ENCODE assay signal across 8 cellular contexts in genomic region chr20:52104546-52105044, GRCh38.
DNase-seq lines count a peak whose midpoint lies in the region; ATAC-seq, FAIRE-seq and TF ChIP-seq lines count a peak whose summit lies in the region.

No MANE protein-coding gene starts in this region.

- H3K79me2 ChIP-seq in keratinocyte (ENCODE audit: control insufficient read depth, insufficient read depth, low read length) = peaks cover 37% of the 10 kb centered on the region

- peaks cover 37% of the 10 kb centered on the region for H3K27me3 Mint-ChIP-seq in activated CD4-positive, alpha-beta T cell treated with anti-CD3 and anti-CD28 coated beads for 36 hours

- H4K20me1 ChIP-seq in keratinocyte (ENCODE audit: control insufficient read depth, extremely low read depth, insufficient read depth, low read length) = no peaks in the 10 kb centered on the region

- H2AFZ ChIP-seq in keratinocyte (ENCODE audit: control insufficient read depth, low read length) = peak overlapping the region; percentile 39

- H3K4me1 Mint-ChIP-seq in activated CD4-positive, alpha-beta T cell treated with anti-CD3 and anti-CD28 coated beads for 36 hours = peaks cover 18% of the 10 kb centered on the region

- 1 to 4% methylated on average over 17 to 34 of the region's 38 CpGs for WGBS in testis, 2 donors

- H3K4me1 ChIP-seq in keratinocyte (ENCODE audit: control insufficient read depth, extremely low read depth, insufficient read depth, low read length) (peaks cover 4% of the 10 kb centered on the region), testis (peaks cover 11% of the 10 kb centered on the region)

- peaks cover 0 to 3% of the 10 kb centered on the region in 2 experiments for H3K36me3 ChIP-seq in keratinocyte (ENCODE audit: control insufficient read depth in 2 of 2, extremely low read depth in 1 of 2, insufficient read depth in 2 of 2, low read length in 2 of 2)
- H3K36me3 ChIP-seq in testis (ENCODE audit: low read depth, missing control alignments) = no peaks in the 10 kb centered on the region

- dilution Hi-C loops in keratinocyte (cut with MboI; ENCODE audit: extremely low pct_ligation_motif_present, low sequenced_read_pairs) = no loop called here

- peak overlapping the region; percentile 89 for H3K4me2 ChIP-seq in keratinocyte (ENCODE audit: control insufficient read depth, extremely low read depth, insufficient read depth, low read depth, low read length)

- H3K36me3 Mint-ChIP-seq in activated CD4-positive, alpha-beta T cell treated with anti-CD3 and anti-CD28 coated beads for 36 hours (ENCODE audit: low read depth) = peaks cover 2% of the 10 kb centered on the region

- H3K9me3 ChIP-seq in keratinocyte (ENCODE audit: control insufficient read depth, low read depth, low read length) (no peaks in the 10 kb centered on the region), testis (no peaks in the 10 kb centered on the region)

- no peak for DNase-seq in activated CD4-positive, alpha-beta T cell treated with anti-CD3 and anti-CD28 coated beads for 36 hours
- DNase-seq in activated CD4-positive, alpha-beta T cell treated with anti-CD3 and anti-CD28 coated beads, Interleukin-2, amount 50 U/mL, for 4 hours = no peak
- peak; percentile 55 for DNase-seq in astrocyte of the hippocampus (ENCODE audit: low read depth, low spot score)
- no peak for DNase-seq in keratinocyte (ENCODE audit: low read depth, low spot score)
- no peak for DNase-seq in testis
- DNase-seq in NK-92 (lab: John Stamatoyannopoulos, UW; ENCODE audit: unreplicated experiment) = no peak
- DNase-seq in activated CD4-positive, CD25-positive, alpha-beta regulatory T cell treated with anti-CD3 and anti-CD28 coated beads, Interleukin-2, amount 50 U/mL, for 72 hours = no peak

- ATAC-seq in activated CD4-positive, alpha-beta T cell treated with anti-CD3 and anti-CD28 coated beads for 36 hours = no peak
- no peak for ATAC-seq in HG03159 (IDR thresholded peaks at IDR 0.05; ENCODE audit: unreplicated experiment)

- H3K4me3 ChIP-seq in keratinocyte (ENCODE audit: control insufficient read depth in 2 of 3, extremely low read depth in 1 of 3, insufficient read depth in 2 of 3, low read depth in 1 of 3, low read length in 3 of 3) (peak overlapping the region; percentile 61 to 77 (median 77)), testis (peak overlapping the region; percentile 26 to 46)

- TF ChIP-seq CTCF in keratinocyte (optimal IDR thresholded peaks at IDR 0.05 in 1 of 3, IDR thresholded peaks at IDR 0.05 in 1 of 3, conservative IDR thresholded peaks at IDR 0.05 in 1 of 3; ENCODE audit: extremely low read depth in 1 of 3, insufficient read depth in 2 of 3, low read length in 3 of 3) = no peak
- TF ChIP-seq CTCF in testis (IDR thresholded peaks at IDR 0.05) = no peak

- H3K9me1 ChIP-seq in keratinocyte (ENCODE audit: control insufficient read depth, extremely low read depth, insufficient read depth, low read length) = no peaks in the 10 kb centered on the region

- POLR2A ChIA-PET in activated CD4-positive, alpha-beta T cell treated with anti-CD3 and anti-CD28 coated beads for 36 hours (lab: Charles Lee) = no interaction called here

- H3K27ac ChIP-seq in keratinocyte (ENCODE audit: control insufficient read depth, insufficient read depth, low read length) (peak overlapping the region; percentile 72), testis (no peak overlapping the region)

- no peaks in the 10 kb centered on the region for H3K9me3 Mint-ChIP-seq in activated CD4-positive, alpha-beta T cell treated with anti-CD3 and anti-CD28 coated beads for 36 hours (ENCODE audit: low read depth)

- no peak overlapping the region for H3K27ac Mint-ChIP-seq in activated CD4-positive, alpha-beta T cell treated with anti-CD3 and anti-CD28 coated beads for 36 hours

- intact Hi-C loops in activated CD4-positive, alpha-beta T cell treated with anti-CD3 and anti-CD28 coated beads for 36 hours (cut with DNase I, micrococcal nuclease) = no loop called here
- intact Hi-C loops in testis (cut with DNase I; ENCODE audit: low total_unique reads) = no loop called here

- peak overlapping the region; percentile 79 for H3K9ac ChIP-seq in keratinocyte (ENCODE audit: control insufficient read depth, extremely low read depth, insufficient read depth, low read length)

- TF ChIP-seq POLR2A in testis (IDR thresholded peaks at IDR 0.05) = no peak

- no peaks in the 10 kb centered on the region for H3K27me3 ChIP-seq in keratinocyte (ENCODE audit: control insufficient read depth, extremely low read depth, insufficient read depth, low read length)
- H3K27me3 ChIP-seq in testis = no peaks in the 10 kb centered on the region

- FAIRE-seq in keratinocyte (lab: Jason Lieb, UNC) = no peak

- CTCF ChIA-PET in activated CD4-positive, alpha-beta T cell treated with anti-CD3 and anti-CD28 coated beads for 36 hours (lab: Charles Lee) = no interaction called here

- H3K4me3 Mint-ChIP-seq in activated CD4-positive, alpha-beta T cell treated with anti-CD3 and anti-CD28 coated beads for 36 hours = peak overlapping the region; percentile 57
